Comparison of ENCODE assay signal across 23 cellular contexts in genomic region chr10:3180361-3180760, GRCh38.
"Had no signal": no experiment of that assay in that cellular context is flagged by ENCODE, and none has a peak within 500 bp of the region (broad histone marks: within the 10 kb centered on the region; RNA-seq: fewer than 3 reads in every experiment).

No MANE protein-coding gene starts in this region.

- ATAC-seq: esophagus mucosa, heart left ventricle, left ventricle myocardium superior, right cardiac atrium had no signal

- H3K4me1 ChIP-seq: spleen, suprapubic skin, tibial nerve had no signal

- H3K27ac Mint-ChIP-seq: activated CD4-positive, alpha-beta memory T cell treated with anti-CD3 and anti-CD28 coated beads for 36 hours; activated naive CD4-positive, alpha-beta T cell treated with anti-CD3 and anti-CD28 coated beads, Interleukin-2, amount 10 ng/mL, durations not matched to agents 7 days and 5 days; nephron; T-helper 2 cell treated with Interferon-gamma antibody and Interleukin-4, amounts not matched to agents 5 μg/mL and 100 μg/mL, for 36 hours had no signal

- H3K4me3 Mint-ChIP-seq: activated CD4-positive, alpha-beta memory T cell treated with anti-CD3 and anti-CD28 coated beads for 36 hours; activated naive CD4-positive, alpha-beta T cell treated with anti-CD3 and anti-CD28 coated beads, Interleukin-2, amount 10 ng/mL, durations not matched to agents 7 days and 5 days; nephron; T-helper 2 cell treated with Interferon-gamma antibody and Interleukin-4, amounts not matched to agents 5 μg/mL and 100 μg/mL, for 36 hours had no signal

- H3K36me3 Mint-ChIP-seq: activated CD4-positive, alpha-beta memory T cell treated with anti-CD3 and anti-CD28 coated beads for 36 hours; activated naive CD4-positive, alpha-beta T cell treated with anti-CD3 and anti-CD28 coated beads, Interleukin-2, amount 10 ng/mL, durations not matched to agents 7 days and 5 days had no signal

- H3K9me3 ChIP-seq: heart left ventricle, spleen, suprapubic skin had no signal

- H3K27me3 ChIP-seq: heart left ventricle, spleen, suprapubic skin had no signal

- H3K9me3 Mint-ChIP-seq: activated CD4-positive, alpha-beta memory T cell treated with anti-CD3 and anti-CD28 coated beads for 36 hours; activated naive CD4-positive, alpha-beta T cell treated with anti-CD3 and anti-CD28 coated beads, Interleukin-2, amount 10 ng/mL, durations not matched to agents 7 days and 5 days; T-helper 2 cell treated with Interferon-gamma antibody and Interleukin-4, amounts not matched to agents 5 μg/mL and 100 μg/mL, for 36 hours had no signal

- H3K4me3 ChIP-seq: heart left ventricle, spleen, suprapubic skin, tibial nerve had no signal

- H3K4me1 Mint-ChIP-seq: nephron had no signal

- H3K36me3 ChIP-seq: heart left ventricle, spleen, suprapubic skin, tibial nerve had no signal

- H3K27ac ChIP-seq: heart left ventricle, spleen, suprapubic skin, tibial nerve had no signal

- DNase-seq: activated CD4-positive, alpha-beta memory T cell treated with anti-CD3 and anti-CD28 coated beads for 36 hours; activated CD4-positive, alpha-beta T cell treated with anti-CD3 and anti-CD28 coated beads for 4 hours; activated CD8-positive, alpha-beta memory T cell treated with anti-CD3 and anti-CD28 coated beads, Interleukin-2, amount 50 U/mL, for 4 hours; activated gamma-delta T cell; activated naive CD4-positive, alpha-beta T cell treated with anti-CD3 and anti-CD28 coated beads, Interleukin-2, amount 10 ng/mL, durations not matched to agents 7 days and 5 days; activated T-cell treated with anti-CD3 and anti-CD28 coated beads, Interleukin-2, amount 50 U/mL, for 1 hour; amniotic stem cell; caudate nucleus; foreskin fibroblast; heart left ventricle; hypothalamus; islet precursor cell; left ventricle myocardium superior; posterior cingulate gyrus; right cardiac atrium; spleen; stimulated activated naive CD4-positive, alpha-beta T cell; T-helper 1 cell had no signal
